ENCODE assay signal across 18 cellular contexts in the genomic region with DNA sequence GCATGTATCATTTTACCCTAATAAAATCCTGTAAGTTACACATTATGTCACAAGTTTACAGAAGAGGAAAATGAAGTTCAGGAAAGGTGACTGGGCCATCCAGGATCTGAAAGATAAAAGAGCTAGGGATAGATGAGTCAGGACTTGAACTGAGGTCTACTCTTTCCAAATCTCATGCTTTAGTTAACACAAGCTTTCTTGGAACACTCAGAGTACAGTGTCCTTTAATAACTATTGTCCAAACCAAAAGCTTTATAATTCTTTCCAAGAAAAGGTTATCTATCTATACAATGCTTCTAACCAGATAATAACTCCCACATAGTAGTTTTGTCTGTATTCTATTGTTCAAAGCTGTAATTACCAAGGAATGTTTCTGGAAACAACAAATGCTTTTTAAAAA.
"Had no signal": no experiment of that assay in that cellular context is flagged by ENCODE, and none has a peak within 500 bp of the region (broad histone marks: within the 10 kb centered on the region; RNA-seq: fewer than 3 reads in every experiment).

No MANE protein-coding gene starts in this region.

- H3K27me3 Mint-ChIP-seq: activated naive CD4-positive, alpha-beta T cell treated with anti-CD3 and anti-CD28 coated beads, Interleukin-2, amount 10 ng/mL, durations not matched to agents 7 days and 5 days; effector memory CD8-positive, alpha-beta T cell; stimulated activated naive B cell treated with anti-CD40 and anti-IgM and Interleukin-4, amounts not matched to agents 10 μg/mL and 1 μg/mL and 100 μg/mL, for 72 hours had no signal

- H3K9me3 Mint-ChIP-seq: activated naive CD4-positive, alpha-beta T cell treated with anti-CD3 and anti-CD28 coated beads, Interleukin-2, amount 10 ng/mL, durations not matched to agents 7 days and 5 days had no signal

- H3K4me1 Mint-ChIP-seq: activated naive CD4-positive, alpha-beta T cell treated with anti-CD3 and anti-CD28 coated beads, Interleukin-2, amount 10 ng/mL, durations not matched to agents 7 days and 5 days; immature natural killer cell; stimulated activated naive B cell treated with anti-CD40 and anti-IgM and Interleukin-4, amounts not matched to agents 10 μg/mL and 1 μg/mL and 100 μg/mL, for 72 hours had no signal

- H3K36me3 ChIP-seq: prostate gland, spleen, suprapubic skin, upper lobe of left lung had no signal

- ATAC-seq: effector memory CD8-positive, alpha-beta T cell; left lobe of liver; sciatic nerve; stimulated activated naive B cell treated with anti-CD40 and anti-IgM and Interleukin-4, amounts not matched to agents 10 μg/mL and 1 μg/mL and 100 μg/mL, for 72 hours had no signal

- H3K36me3 Mint-ChIP-seq: activated naive CD4-positive, alpha-beta T cell treated with anti-CD3 and anti-CD28 coated beads, Interleukin-2, amount 10 ng/mL, durations not matched to agents 7 days and 5 days had no signal

- H3K4me1 ChIP-seq: prostate gland, spleen, upper lobe of left lung had no signal

- H3K4me3 ChIP-seq: prostate gland, spleen, suprapubic skin, upper lobe of left lung had no signal

- H3K27ac ChIP-seq: prostate gland, spleen, suprapubic skin, upper lobe of left lung had no signal

- H3K9me3 ChIP-seq: prostate gland, suprapubic skin, upper lobe of left lung had no signal

- H3K27ac Mint-ChIP-seq: activated naive CD4-positive, alpha-beta T cell treated with anti-CD3 and anti-CD28 coated beads, Interleukin-2, amount 10 ng/mL, durations not matched to agents 7 days and 5 days; effector memory CD8-positive, alpha-beta T cell; immature natural killer cell; nephron; stimulated activated naive B cell treated with anti-CD40 and anti-IgM and Interleukin-4, amounts not matched to agents 10 μg/mL and 1 μg/mL and 100 μg/mL, for 72 hours had no signal

- DNase-seq: activated CD4-positive, alpha-beta T cell treated with anti-CD3 and anti-CD28 coated beads for 48 hours; activated naive CD4-positive, alpha-beta T cell treated with anti-CD3 and anti-CD28 coated beads, Interleukin-2, amount 10 ng/mL, durations not matched to agents 7 days and 5 days; effector memory CD8-positive, alpha-beta T cell; erythroblast; foreskin fibroblast; immature natural killer cell; mesenchymal stem cell; occipital lobe; spleen; stimulated activated CD4-positive, alpha-beta T cell treated with anti-CD3 and anti-CD28 coated beads, Interleukin-2, amount 100 ng/mL, for 24 hours; stimulated activated naive B cell treated with anti-CD40 and anti-IgM and Interleukin-4, amounts not matched to agents 10 μg/mL and 1 μg/mL and 100 μg/mL, for 72 hours; T-helper 9 cell; upper lobe of left lung had no signal

- H3K27me3 ChIP-seq: spleen, suprapubic skin, upper lobe of left lung had no signal

- H3K4me3 Mint-ChIP-seq: activated naive CD4-positive, alpha-beta T cell treated with anti-CD3 and anti-CD28 coated beads, Interleukin-2, amount 10 ng/mL, durations not matched to agents 7 days and 5 days; effector memory CD8-positive, alpha-beta T cell; immature natural killer cell; nephron; stimulated activated naive B cell treated with anti-CD40 and anti-IgM and Interleukin-4, amounts not matched to agents 10 μg/mL and 1 μg/mL and 100 μg/mL, for 72 hours had no signal
